ENCODE assay signal across 33 cellular contexts in the genomic region with DNA sequence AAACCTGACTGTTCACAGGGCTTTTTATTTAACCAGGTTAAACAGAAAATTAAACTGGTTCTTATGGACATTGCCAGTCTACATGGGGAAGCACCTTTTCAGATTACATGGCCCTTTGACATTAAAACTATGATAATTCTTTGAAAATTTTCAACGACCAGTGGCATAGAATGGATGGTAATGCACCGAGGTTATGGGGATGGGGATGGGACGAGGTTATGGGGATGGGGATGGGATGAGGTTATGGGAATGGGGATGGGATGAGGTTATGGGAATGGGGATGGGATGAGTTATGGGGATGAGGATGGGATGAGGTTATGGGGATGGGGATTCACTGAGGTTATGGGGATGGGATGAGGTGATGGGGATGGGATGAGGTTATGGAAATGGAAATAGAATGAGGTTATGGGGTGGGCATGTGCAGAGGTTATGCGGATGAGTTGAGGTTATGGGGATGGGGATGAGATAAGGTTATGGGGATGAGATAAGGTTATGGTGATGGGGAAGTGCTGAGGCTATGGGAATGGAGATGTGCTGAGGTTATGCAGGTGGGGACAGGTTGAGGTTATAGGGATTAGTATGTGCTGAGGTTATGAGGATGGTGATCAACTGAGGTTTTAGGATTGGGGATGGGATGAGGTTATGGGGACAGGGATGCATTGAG.
"Had no signal": no experiment of that assay in that cellular context is flagged by ENCODE, and none has a peak within 500 bp of the region (broad histone marks: within the 10 kb centered on the region; RNA-seq: fewer than 3 reads in every experiment).

No MANE protein-coding gene starts in this region.

- ATAC-seq: activated CD8-positive, alpha-beta T cell treated with anti-CD3 and anti-CD28 coated beads for 36 hours; activated naive CD4-positive, alpha-beta T cell treated with anti-CD3 and anti-CD28 coated beads, Interleukin-2, amount 50 U/mL, for 72 hours; activated T-cell treated with anti-CD3 and anti-CD28 coated beads, Interleukin-2, amount 50 U/mL, for 4 hours; activated T-cell treated with anti-CD3 and anti-CD28 coated beads, Interleukin-2, amount 50 U/mL, for 72 hours; activated T-helper 17 cell treated with anti-CD3 and anti-CD28 coated beads, Interleukin-2, amount 50 U/mL, for 72 hours; body of pancreas; T-cell; T-helper 17 cell had no signal

- H3K36me3 ChIP-seq: adrenal gland, brain microvascular endothelial cell, breast epithelium had no signal

- DNase-seq: activated B cell treated with CpG ODN at 0.5 μM for 24 hours; activated CD4-positive, alpha-beta memory T cell treated with anti-CD3 and anti-CD28 coated beads for 36 hours; activated CD4-positive, alpha-beta T cell treated with anti-CD3 and anti-CD28 coated beads for 4 hours; activated CD4-positive, alpha-beta T cell treated with anti-CD3 and anti-CD28 coated beads, Interleukin-2, amount 50 U/mL, for 1 hour; activated CD4-positive, alpha-beta T cell treated with anti-CD3 and anti-CD28 coated beads, Interleukin-2, amount 50 U/mL, for 4 hours; activated CD4-positive, CD25-positive, alpha-beta regulatory T cell treated with anti-CD3 and anti-CD28 coated beads, Interleukin-2, amount 50 U/mL, for 72 hours; activated CD8-positive, alpha-beta memory T cell treated with anti-CD3 and anti-CD28 coated beads, Interleukin-2, amount 50 U/mL, for 4 hours; activated CD8-positive, alpha-beta T cell treated with anti-CD3 and anti-CD28 coated beads for 36 hours; activated effector memory CD4-positive, alpha-beta T cell treated with anti-CD3 and anti-CD28 coated beads, Interleukin-2, amount 50 U/mL, for 16 hours; activated gamma-delta T cell treated with Interleukin-2 at 50 U/mL for 16 hours; activated naive CD4-positive, alpha-beta T cell; activated naive CD4-positive, alpha-beta T cell treated with anti-CD3 and anti-CD28 coated beads for 36 hours; activated naive CD4-positive, alpha-beta T cell treated with anti-CD3 and anti-CD28 coated beads, Interleukin-2, amount 50 U/mL, for 16 hours; activated naive CD8-positive, alpha-beta T cell treated with anti-CD3 and anti-CD28 coated beads for 36 hours; activated T-cell treated with anti-CD3 and anti-CD28 coated beads for 4 hours; activated T-cell treated with anti-CD3 and anti-CD28 coated beads, Interleukin-2, amount 50 U/mL, for 1 hour; activated T-cell treated with anti-CD3 and anti-CD28 coated beads, Interleukin-2, amount 50 U/mL, for 4 hours; activated T-cell treated with anti-CD3 and anti-CD28 coated beads, Interleukin-2, amount 50 U/mL, for 72 hours; adrenal gland; amniotic stem cell; aorta; body of pancreas; brain microvascular endothelial cell; central memory CD4-positive, alpha-beta T cell; T-cell; T-helper 17 cell; T-helper 9 cell had no signal

- H3K27ac ChIP-seq: adrenal gland, body of pancreas, brain microvascular endothelial cell, breast epithelium, VCaP had no signal

- FAIRE-seq: astrocyte, TTC549 had no signal

- H3K9me3 ChIP-seq: adrenal gland, body of pancreas, breast epithelium had no signal

- H3K27me3 ChIP-seq: adrenal gland, body of pancreas, brain microvascular endothelial cell, breast epithelium had no signal

- H3K4me1 ChIP-seq: adrenal gland, body of pancreas, breast epithelium had no signal

- H3K4me3 ChIP-seq: adrenal gland, body of pancreas, breast epithelium had no signal
